Comparison of ENCODE assay signal across 9 cellular contexts in the genomic region with DNA sequence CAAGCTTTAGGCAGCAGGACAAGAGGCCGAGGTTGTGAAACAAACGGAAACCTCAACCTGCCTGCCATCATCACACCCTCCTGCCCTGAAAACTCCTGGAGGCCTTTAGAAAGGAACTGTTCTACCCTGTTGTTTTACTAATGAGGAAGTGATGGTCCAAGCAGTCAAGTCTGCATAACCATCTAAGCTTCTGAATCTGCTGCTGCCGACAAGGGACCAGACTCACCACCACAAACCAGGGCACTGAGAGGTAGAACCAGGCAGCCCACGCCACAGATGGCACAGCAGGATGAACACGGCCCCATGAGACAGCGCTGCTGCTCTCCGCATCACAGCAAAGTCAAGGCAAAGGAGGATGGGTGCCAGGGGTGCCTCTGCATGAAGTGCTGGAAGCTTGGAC.
DNase-seq lines count a peak whose midpoint lies in the region; ATAC-seq and TF ChIP-seq lines count a peak whose summit lies in the region.
"Had no signal": no experiment of that assay in that cellular context is flagged by ENCODE, and none has a peak within 500 bp of the region (broad histone marks: within the 10 kb centered on the region; RNA-seq: fewer than 3 reads in every experiment).

No MANE protein-coding gene starts in this region.

- peaks cover 40% of the 10 kb centered on the region for H3K36me3 ChIP-seq in lower lobe of right lung

- no peak overlapping the region for H3K27ac Mint-ChIP-seq in nephron progenitor cell

- H3K27ac ChIP-seq in lower lobe of right lung (no peak overlapping the region), substantia nigra (ENCODE audit: low read depth, low read length, poor library complexity, severe bottlenecking) (no peak overlapping the region)

- ATAC-seq in GM18867 (IDR thresholded peaks at IDR 0.05; ENCODE audit: unreplicated experiment) (peak; percentile 51), GM21576 (IDR thresholded peaks at IDR 0.05; ENCODE audit: unreplicated experiment) (peak; percentile 43), HG03457 (IDR thresholded peaks at IDR 0.05; ENCODE audit: unreplicated experiment) (peak; percentile 45), lower lobe of right lung (peak; percentile 9 to 11)

- H3K4me1 Mint-ChIP-seq in nephron progenitor cell, result peaks cover 31% of the 10 kb centered on the region

- H3K4me1 ChIP-seq in lower lobe of right lung, result peaks cover 27% of the 10 kb centered on the region

- no peak overlapping the region for H3K4me3 Mint-ChIP-seq in nephron progenitor cell

- intact Hi-C loops in lower lobe of right lung (cut with DNase I), result no loop called here

- H3K36me3 Mint-ChIP-seq in nephron progenitor cell (ENCODE audit: low read depth), result no peaks in the 10 kb centered on the region

- DNase-seq in lower lobe of right lung (no peak), substantia nigra (lab: John Stamatoyannopoulos, UW) (no peak), 8988T (no peak), nephron progenitor cell (no peak), DMS153 treated with DMSO at 0.1 percent for 48 hours (lab: John Stamatoyannopoulos, UW; ENCODE audit: unreplicated experiment) (no peak)
- DNase-seq: activated CD4-positive, CD25-positive, alpha-beta regulatory T cell had no signal

- H3K27me3 ChIP-seq in lower lobe of right lung (ENCODE audit: low read depth), result no peaks in the 10 kb centered on the region

- no peaks in the 10 kb centered on the region for H3K9me3 ChIP-seq in lower lobe of right lung

- H3K9me3 Mint-ChIP-seq in nephron progenitor cell, result no peaks in the 10 kb centered on the region

- no peaks in the 10 kb centered on the region for H3K27me3 Mint-ChIP-seq in nephron progenitor cell (ENCODE audit: low read depth, poor library complexity)

- TF ChIP-seq CTCF in lower lobe of right lung (IDR thresholded peaks at IDR 0.05), result no peak
- no peak for TF ChIP-seq CTCF in nephron progenitor cell (IDR thresholded peaks at IDR 0.05)

- H3K4me3 ChIP-seq in lower lobe of right lung, result no peak overlapping the region
